Comparison of ENCODE assay signal across 8 cellular contexts in the genomic region with DNA sequence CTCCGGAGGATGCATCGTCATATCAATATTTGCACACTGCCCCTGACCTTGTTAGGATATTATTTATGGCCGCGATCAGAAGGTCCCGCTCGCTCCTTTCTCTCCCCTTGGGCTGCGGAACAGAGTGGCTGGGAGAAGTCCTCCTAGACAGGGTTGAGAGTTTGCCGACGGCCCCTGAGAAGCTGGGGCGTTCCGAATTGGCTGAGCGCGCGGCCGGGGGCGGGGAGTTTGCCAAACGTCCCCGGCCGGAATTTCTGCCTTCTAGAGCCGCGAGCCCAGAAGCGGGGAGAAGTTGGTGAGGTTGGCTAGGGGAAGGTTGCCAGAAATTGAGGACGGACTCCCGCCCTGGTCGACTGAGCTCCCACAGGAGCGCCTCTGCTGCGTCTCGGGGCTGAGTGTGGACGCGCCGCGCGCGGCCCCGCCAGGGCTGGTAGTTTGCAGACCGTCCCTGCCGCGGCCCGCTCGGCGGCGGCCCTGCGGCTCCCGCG.
DNase-seq lines count a peak whose midpoint lies in the region; ATAC-seq and TF ChIP-seq lines count a peak whose summit lies in the region.

No MANE protein-coding gene starts in this region.

- H3K4me1 ChIP-seq in liver (ENCODE audit: control insufficient read depth in 4 of 4, insufficient read depth in 4 of 4, low read length in 3 of 4), result peaks cover 7 to 31% (median 25%) of the 10 kb centered on the region in 4 donors

- H3K36me3 ChIP-seq in liver (ENCODE audit: control insufficient read depth in 4 of 4, insufficient read depth in 3 of 4, low read depth in 1 of 4, low read length in 3 of 4), result no peaks in the 10 kb centered on the region

- peak overlapping the region; percentile 54 to 93 (median 56) for H3K4me3 ChIP-seq in liver (ENCODE audit: low read depth in 1 of 3, low read length in 3 of 3)

- TF ChIP-seq CTCF in liver (IDR thresholded peaks at IDR 0.05; ENCODE audit: low read depth, low read length, missing input control), result no peak

- H3K27me3 ChIP-seq in liver (ENCODE audit: control insufficient read depth in 4 of 4, insufficient read depth in 4 of 4, low read length in 3 of 4), result no peaks in the 10 kb centered on the region

- no peak overlapping the region for H3K9ac ChIP-seq in liver (ENCODE audit: low read depth in 1 of 2, low read length in 2 of 2)

- under 1% methylated on average over 45 of the region's 45 CpGs for WGBS in liver

- peak; percentile 58 to 67 for TF ChIP-seq RAD21 in liver (IDR thresholded peaks at IDR 0.05)

- ATAC-seq in HG03442 (IDR thresholded peaks at IDR 0.05; ENCODE audit: unreplicated experiment), result peak; percentile 54

- H3K9me3 ChIP-seq in liver (ENCODE audit: control insufficient read depth in 4 of 4, low read length in 3 of 4), result no peaks in the 10 kb centered on the region

- H3K27ac ChIP-seq in liver (ENCODE audit: low read depth in 1 of 2, low read length in 2 of 2), result peak overlapping the region; percentile 73 to 92

- peak; percentile 55 to 92 (median 86) for DNase-seq in C1 segment of cervical spinal cord (lab: John Stamatoyannopoulos, UW)
- DNase-seq in GM19240 (ENCODE audit: insufficient read length, low spot score), result peak; percentile 85
- peak; percentile 92 for DNase-seq in NCI-H526 treated with DMSO at 0.1 percent for 48 hours (lab: John Stamatoyannopoulos, UW)
- peak; percentile 80 for DNase-seq in activated CD4-positive, alpha-beta T cell treated with anti-CD3 and anti-CD28 coated beads, Interleukin-2, amount 50 U/mL, for 1 hour
- peak; percentile 94 for DNase-seq in dermis blood vessel endothelial cell
- DNase-seq in stimulated activated CD4-positive, alpha-beta T cell treated with anti-CD3 and anti-CD28 coated beads, Interleukin-4, amount 100 ng/mL, for 24 hours, result peak; percentile 83

TF ChIP-seq in liver, 16 proteins besides CTCF, POLR2A, EP300 and RAD21:
- TF ChIP-seq, protein P1, sequence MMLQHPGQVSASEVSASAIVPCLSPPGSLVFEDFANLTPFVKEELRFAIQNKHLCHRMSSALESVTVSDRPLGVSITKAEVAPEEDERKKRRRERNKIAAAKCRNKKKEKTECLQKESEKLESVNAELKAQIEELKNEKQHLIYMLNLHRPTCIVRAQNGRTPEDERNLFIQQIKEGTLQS (IDR thresholded peaks at IDR 0.05), result no peak
- no peak for TF ChIP-seq NR2F2 (IDR thresholded peaks at IDR 0.05)
- TF ChIP-seq YY1 (IDR thresholded peaks at IDR 0.05), result peak; percentile 71
- TF ChIP-seq FOXA2 (IDR thresholded peaks at IDR 0.05), result no peak
- TF ChIP-seq HNF4A (conservative IDR thresholded peaks at IDR 0.05), result peak; percentile 62 to 67
- peak in 1 of 2 donors; percentile 27 for TF ChIP-seq JUND (IDR thresholded peaks at IDR 0.05)
- peak; percentile 28 for TF ChIP-seq TAF1 (conservative IDR thresholded peaks at IDR 0.05)
- peak; percentile 18 for TF ChIP-seq FOXA1 (IDR thresholded peaks at IDR 0.05)
- TF ChIP-seq, protein P2, sequence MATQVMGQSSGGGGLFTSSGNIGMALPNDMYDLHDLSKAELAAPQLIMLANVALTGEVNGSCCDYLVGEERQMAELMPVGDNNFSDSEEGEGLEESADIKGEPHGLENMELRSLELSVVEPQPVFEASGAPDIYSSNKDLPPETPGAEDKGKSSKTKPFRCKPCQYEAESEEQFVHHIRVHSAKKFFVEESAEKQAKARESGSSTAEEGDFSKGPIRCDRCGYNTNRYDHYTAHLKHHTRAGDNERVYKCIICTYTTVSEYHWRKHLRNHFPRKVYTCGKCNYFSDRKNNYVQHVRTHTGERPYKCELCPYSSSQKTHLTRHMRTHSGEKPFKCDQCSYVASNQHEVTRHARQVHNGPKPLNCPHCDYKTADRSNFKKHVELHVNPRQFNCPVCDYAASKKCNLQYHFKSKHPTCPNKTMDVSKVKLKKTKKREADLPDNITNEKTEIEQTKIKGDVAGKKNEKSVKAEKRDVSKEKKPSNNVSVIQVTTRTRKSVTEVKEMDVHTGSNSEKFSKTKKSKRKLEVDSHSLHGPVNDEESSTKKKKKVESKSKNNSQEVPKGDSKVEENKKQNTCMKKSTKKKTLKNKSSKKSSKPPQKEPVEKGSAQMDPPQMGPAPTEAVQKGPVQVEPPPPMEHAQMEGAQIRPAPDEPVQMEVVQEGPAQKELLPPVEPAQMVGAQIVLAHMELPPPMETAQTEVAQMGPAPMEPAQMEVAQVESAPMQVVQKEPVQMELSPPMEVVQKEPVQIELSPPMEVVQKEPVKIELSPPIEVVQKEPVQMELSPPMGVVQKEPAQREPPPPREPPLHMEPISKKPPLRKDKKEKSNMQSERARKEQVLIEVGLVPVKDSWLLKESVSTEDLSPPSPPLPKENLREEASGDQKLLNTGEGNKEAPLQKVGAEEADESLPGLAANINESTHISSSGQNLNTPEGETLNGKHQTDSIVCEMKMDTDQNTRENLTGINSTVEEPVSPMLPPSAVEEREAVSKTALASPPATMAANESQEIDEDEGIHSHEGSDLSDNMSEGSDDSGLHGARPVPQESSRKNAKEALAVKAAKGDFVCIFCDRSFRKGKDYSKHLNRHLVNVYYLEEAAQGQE (IDR thresholded peaks at IDR 0.05), result peak; percentile 81
- TF ChIP-seq, protein P3, sequence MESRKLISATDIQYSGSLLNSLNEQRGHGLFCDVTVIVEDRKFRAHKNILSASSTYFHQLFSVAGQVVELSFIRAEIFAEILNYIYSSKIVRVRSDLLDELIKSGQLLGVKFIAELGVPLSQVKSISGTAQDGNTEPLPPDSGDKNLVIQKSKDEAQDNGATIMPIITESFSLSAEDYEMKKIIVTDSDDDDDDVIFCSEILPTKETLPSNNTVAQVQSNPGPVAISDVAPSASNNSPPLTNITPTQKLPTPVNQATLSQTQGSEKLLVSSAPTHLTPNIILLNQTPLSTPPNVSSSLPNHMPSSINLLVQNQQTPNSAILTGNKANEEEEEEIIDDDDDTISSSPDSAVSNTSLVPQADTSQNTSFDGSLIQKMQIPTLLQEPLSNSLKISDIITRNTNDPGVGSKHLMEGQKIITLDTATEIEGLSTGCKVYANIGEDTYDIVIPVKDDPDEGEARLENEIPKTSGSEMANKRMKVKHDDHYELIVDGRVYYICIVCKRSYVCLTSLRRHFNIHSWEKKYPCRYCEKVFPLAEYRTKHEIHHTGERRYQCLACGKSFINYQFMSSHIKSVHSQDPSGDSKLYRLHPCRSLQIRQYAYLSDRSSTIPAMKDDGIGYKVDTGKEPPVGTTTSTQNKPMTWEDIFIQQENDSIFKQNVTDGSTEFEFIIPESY (IDR thresholded peaks at IDR 0.05), result peak; percentile 67
- peak; percentile 25 for TF ChIP-seq HNF4G (IDR thresholded peaks at IDR 0.05)
- TF ChIP-seq RXRA (IDR thresholded peaks at IDR 0.05), result peak; percentile 35 to 47
- TF ChIP-seq EGR1 (IDR thresholded peaks at IDR 0.05; ENCODE audit: low read depth in 2 of 2), result peak; percentile 28 to 85
- peak; percentile 65 for TF ChIP-seq SP1 (IDR thresholded peaks at IDR 0.05)
- no peak for TF ChIP-seq GABPA (IDR thresholded peaks at IDR 0.05 in 1 of 2, conservative IDR thresholded peaks at IDR 0.05 in 1 of 2)
- TF ChIP-seq, protein P4, sequence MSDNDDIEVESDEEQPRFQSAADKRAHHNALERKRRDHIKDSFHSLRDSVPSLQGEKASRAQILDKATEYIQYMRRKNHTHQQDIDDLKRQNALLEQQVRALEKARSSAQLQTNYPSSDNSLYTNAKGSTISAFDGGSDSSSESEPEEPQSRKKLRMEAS (IDR thresholded peaks at IDR 0.05), result peak; percentile 48

Comparison
In these comparisons a context has a peak if more than half of its experiments do, and no peak if none do; other contexts are left out.
1. Peak in every context shown above with its lines: DNase-seq, ATAC-seq, H3K4me3 ChIP-seq and H3K27ac ChIP-seq.